1 cellular context compared by ENCODE assay signal in the genomic region with DNA sequence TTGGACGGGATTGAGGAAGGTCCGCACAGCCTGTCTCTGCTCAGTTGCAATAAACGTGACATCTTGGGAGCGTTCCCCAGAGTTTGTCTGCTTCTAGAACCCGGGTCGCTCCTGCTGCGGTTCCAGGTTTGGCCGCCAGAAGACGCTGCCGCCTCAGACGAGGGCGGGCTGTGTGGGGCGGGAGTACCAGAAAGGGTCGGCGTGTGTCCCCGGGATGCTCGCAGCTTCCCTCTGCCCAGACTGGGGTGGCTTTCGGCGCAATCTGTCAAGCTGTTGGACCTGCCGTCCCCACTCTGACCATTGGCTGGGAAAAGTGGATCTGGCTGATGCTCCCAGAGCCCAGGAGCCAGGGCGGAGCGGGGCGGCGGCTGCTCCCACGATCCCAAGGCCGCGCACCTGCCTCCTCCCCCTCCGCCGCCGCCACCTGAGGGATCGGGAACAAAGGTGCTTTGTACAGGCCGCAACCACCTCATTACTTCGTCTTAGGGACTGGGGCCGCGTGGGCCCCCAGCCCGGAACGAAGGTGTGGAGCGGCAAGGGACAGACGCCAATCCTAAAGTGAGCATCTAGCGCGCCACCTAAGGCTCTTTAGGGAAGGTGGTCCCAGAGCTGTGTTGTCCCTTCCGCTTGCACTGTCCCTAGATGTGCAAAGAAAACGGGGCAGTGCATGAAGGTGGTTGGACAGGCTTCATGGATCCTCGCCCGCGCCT.
TF ChIP-seq lines count a peak whose summit lies in the region.

No MANE protein-coding gene starts in this region.

TF ChIP-seq in GM12878, 131 proteins besides CTCF, POLR2A, EP300 and RAD21 (continued from another document):
- TF ChIP-seq KDM1A (IDR thresholded peaks at IDR 0.05; ENCODE audit: borderline replicate concordance) = no peak
- TF ChIP-seq, protein P1, sequence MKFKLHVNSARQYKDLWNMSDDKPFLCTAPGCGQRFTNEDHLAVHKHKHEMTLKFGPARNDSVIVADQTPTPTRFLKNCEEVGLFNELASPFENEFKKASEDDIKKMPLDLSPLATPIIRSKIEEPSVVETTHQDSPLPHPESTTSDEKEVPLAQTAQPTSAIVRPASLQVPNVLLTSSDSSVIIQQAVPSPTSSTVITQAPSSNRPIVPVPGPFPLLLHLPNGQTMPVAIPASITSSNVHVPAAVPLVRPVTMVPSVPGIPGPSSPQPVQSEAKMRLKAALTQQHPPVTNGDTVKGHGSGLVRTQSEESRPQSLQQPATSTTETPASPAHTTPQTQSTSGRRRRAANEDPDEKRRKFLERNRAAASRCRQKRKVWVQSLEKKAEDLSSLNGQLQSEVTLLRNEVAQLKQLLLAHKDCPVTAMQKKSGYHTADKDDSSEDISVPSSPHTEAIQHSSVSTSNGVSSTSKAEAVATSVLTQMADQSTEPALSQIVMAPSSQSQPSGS (IDR thresholded peaks at IDR 0.05; ENCODE audit: low read length) = no peak
- TF ChIP-seq, protein P2, sequence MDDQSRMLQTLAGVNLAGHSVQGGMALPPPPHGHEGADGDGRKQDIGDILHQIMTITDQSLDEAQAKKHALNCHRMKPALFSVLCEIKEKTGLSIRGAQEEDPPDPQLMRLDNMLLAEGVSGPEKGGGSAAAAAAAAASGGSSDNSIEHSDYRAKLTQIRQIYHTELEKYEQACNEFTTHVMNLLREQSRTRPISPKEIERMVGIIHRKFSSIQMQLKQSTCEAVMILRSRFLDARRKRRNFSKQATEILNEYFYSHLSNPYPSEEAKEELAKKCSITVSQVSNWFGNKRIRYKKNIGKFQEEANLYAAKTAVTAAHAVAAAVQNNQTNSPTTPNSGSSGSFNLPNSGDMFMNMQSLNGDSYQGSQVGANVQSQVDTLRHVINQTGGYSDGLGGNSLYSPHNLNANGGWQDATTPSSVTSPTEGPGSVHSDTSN (IDR thresholded peaks at IDR 0.05; ENCODE audit: insufficient replicate concordance, low read depth, low read length) = no peak
- TF ChIP-seq MTA3 (IDR thresholded peaks at IDR 0.05; ENCODE audit: borderline replicate concordance, low read length) = no peak
- TF ChIP-seq ZNF24 (IDR thresholded peaks at IDR 0.05) = no peak
- TF ChIP-seq FOXK2 (IDR thresholded peaks at IDR 0.05) = no peak
